In the genomic region with DNA sequence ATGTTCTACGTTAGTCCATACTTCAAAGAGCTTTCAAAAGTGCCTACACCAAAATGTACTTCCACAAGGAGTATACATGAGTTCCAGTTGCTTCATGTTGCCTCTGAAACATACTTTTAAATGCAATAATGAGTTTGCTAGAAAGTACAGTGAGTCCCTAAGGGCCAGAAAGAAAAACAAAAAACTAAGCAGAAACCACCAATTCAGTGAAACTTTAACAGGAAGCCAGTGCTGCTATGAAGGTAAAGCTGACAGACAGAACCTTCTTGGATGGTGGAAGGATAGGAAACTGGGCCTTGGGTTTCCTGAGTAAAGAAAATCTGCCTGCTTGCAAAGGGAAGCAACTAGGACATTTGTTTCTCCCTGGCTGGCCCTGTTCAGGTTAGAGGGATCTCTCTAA, we compare ENCODE assay signal across 19 cellular contexts.
A peak's percentile ranks its signal among the peaks of the same experiment; 100 is the strongest.
DNase-seq lines count a peak whose midpoint lies in the region; ATAC-seq lines count a peak whose summit lies in the region.
"Had no signal": no experiment of that assay in that cellular context is flagged by ENCODE, and none has a peak within 500 bp of the region (broad histone marks: within the 10 kb centered on the region; RNA-seq: fewer than 3 reads in every experiment).

No MANE protein-coding gene starts in this region.

- H3K27ac Mint-ChIP-seq in activated T-cell treated with anti-CD3 and anti-CD28 coated beads, Interleukin-2, amount 50 U/mL, for 72 hours: no peak overlapping the region
- H3K27ac Mint-ChIP-seq: activated CD8-positive, alpha-beta memory T cell treated with anti-CD3 and anti-CD28 coated beads, Interleukin-2, amount 10 ng/mL, durations not matched to agents 7 days and 5 days; activated naive CD8-positive, alpha-beta T cell treated with anti-CD3 and anti-CD28 coated beads, Interleukin-2, amount 10 ng/mL, durations not matched to agents 7 days and 5 days had no signal

- H3K27ac ChIP-seq in substantia nigra (ENCODE audit: low read depth, low read length, poor library complexity, severe bottlenecking): peak overlapping the region; percentile 28
- H3K27ac ChIP-seq: body of pancreas, spleen, upper lobe of right lung had no signal

- ATAC-seq in GM19025 (IDR thresholded peaks at IDR 0.05; ENCODE audit: low read depth, unreplicated experiment) (peak; percentile 43), GM21619 (IDR thresholded peaks at IDR 0.05; ENCODE audit: unreplicated experiment) (peak; percentile 46), HG03378 (IDR thresholded peaks at IDR 0.05; ENCODE audit: unreplicated experiment) (peak; percentile 46), HG03025 (IDR thresholded peaks at IDR 0.05; ENCODE audit: low FRiP score, unreplicated experiment) (no peak)
- ATAC-seq in activated T-cell treated with anti-CD3 and anti-CD28 coated beads, Interleukin-2, amount 50 U/mL, for 72 hours (replicated peaks in 1 of 2): no peak
- ATAC-seq: activated CD8-positive, alpha-beta memory T cell treated with anti-CD3 and anti-CD28 coated beads, Interleukin-2, amount 10 ng/mL, durations not matched to agents 7 days and 5 days; body of pancreas; upper lobe of right lung had no signal

- H3K36me3 Mint-ChIP-seq in activated T-cell treated with anti-CD3 and anti-CD28 coated beads, Interleukin-2, amount 50 U/mL, for 72 hours (ENCODE audit: insufficient read depth in 2 of 2): no peaks in the 10 kb centered on the region
- H3K36me3 Mint-ChIP-seq: activated CD8-positive, alpha-beta memory T cell treated with anti-CD3 and anti-CD28 coated beads, Interleukin-2, amount 10 ng/mL, durations not matched to agents 7 days and 5 days; activated naive CD8-positive, alpha-beta T cell treated with anti-CD3 and anti-CD28 coated beads, Interleukin-2, amount 10 ng/mL, durations not matched to agents 7 days and 5 days had no signal

- no peak for DNase-seq in substantia nigra (lab: John Stamatoyannopoulos, UW)
- no peak for DNase-seq in stimulated activated CD4-positive, alpha-beta T cell treated with anti-CD3 and anti-CD28 coated beads, Interleukin-12 subunit alpha, Interleukin-12 subunit beta, amount 100 ng/mL, for 4 hours
- no peak for DNase-seq in activated T-cell treated with anti-CD3 and anti-CD28 coated beads, Interleukin-2, amount 50 U/mL, for 72 hours
- DNase-seq: activated CD4-positive, alpha-beta T cell treated with anti-CD3 and anti-CD28 coated beads for 48 hours; activated CD8-positive, alpha-beta memory T cell treated with anti-CD3 and anti-CD28 coated beads, Interleukin-2, amount 10 ng/mL, durations not matched to agents 7 days and 5 days; activated naive CD8-positive, alpha-beta T cell treated with anti-CD3 and anti-CD28 coated beads, Interleukin-2, amount 10 ng/mL, durations not matched to agents 7 days and 5 days; body of pancreas; KG1; kidney glomerular epithelial cell; NCI-H1694 treated with DMSO at 0.1 percent for 48 hours; NCI-H748 treated with DMSO at 0.1 percent for 48 hours; nucleus accumbens; Right ventricle myocardium superior; spleen; upper lobe of right lung had no signal

- no peaks in the 10 kb centered on the region for H3K4me1 Mint-ChIP-seq in activated T-cell treated with anti-CD3 and anti-CD28 coated beads, Interleukin-2, amount 50 U/mL, for 72 hours (ENCODE audit: low read depth)
- H3K4me1 Mint-ChIP-seq: activated CD8-positive, alpha-beta memory T cell treated with anti-CD3 and anti-CD28 coated beads, Interleukin-2, amount 10 ng/mL, durations not matched to agents 7 days and 5 days; activated naive CD8-positive, alpha-beta T cell treated with anti-CD3 and anti-CD28 coated beads, Interleukin-2, amount 10 ng/mL, durations not matched to agents 7 days and 5 days had no signal

- H3K9me3 Mint-ChIP-seq in activated T-cell treated with anti-CD3 and anti-CD28 coated beads, Interleukin-2, amount 50 U/mL, for 72 hours: no peaks in the 10 kb centered on the region
- H3K9me3 Mint-ChIP-seq: activated naive CD8-positive, alpha-beta T cell treated with anti-CD3 and anti-CD28 coated beads, Interleukin-2, amount 10 ng/mL, durations not matched to agents 7 days and 5 days had no signal

- no peak overlapping the region for H3K4me3 Mint-ChIP-seq in activated T-cell treated with anti-CD3 and anti-CD28 coated beads, Interleukin-2, amount 50 U/mL, for 72 hours
- H3K4me3 Mint-ChIP-seq: activated CD8-positive, alpha-beta memory T cell treated with anti-CD3 and anti-CD28 coated beads, Interleukin-2, amount 10 ng/mL, durations not matched to agents 7 days and 5 days; activated naive CD8-positive, alpha-beta T cell treated with anti-CD3 and anti-CD28 coated beads, Interleukin-2, amount 10 ng/mL, durations not matched to agents 7 days and 5 days had no signal

- H3K27me3 Mint-ChIP-seq in activated T-cell treated with anti-CD3 and anti-CD28 coated beads, Interleukin-2, amount 50 U/mL, for 72 hours (ENCODE audit: low read depth): no peaks in the 10 kb centered on the region
- H3K27me3 Mint-ChIP-seq: activated naive CD8-positive, alpha-beta T cell treated with anti-CD3 and anti-CD28 coated beads, Interleukin-2, amount 10 ng/mL, durations not matched to agents 7 days and 5 days had no signal

Comparison
In these comparisons a context has a peak if more than half of its experiments do, and no peak if none do; other contexts are left out.
1. ATAC-seq: peak in GM19025 (single experiment), GM21619 (single experiment) and HG03378 (single experiment); none in HG03025 (single experiment) and activated T-cell treated with anti-CD3 and anti-CD28 coated beads, Interleukin-2, amount 50 U/mL, for 72 hours (0 of 2).